In genomic region chr15:52040167-52040900, GRCh38 we compare ENCODE assay signal across 9 cellular contexts. TPM values are rescaled to one million over a fixed set of nuclear protein-coding genes. Genes with fewer than 3 reads are reported as not detected.
DNase-seq lines count a peak whose midpoint lies in the region; ATAC-seq and TF ChIP-seq lines count a peak whose summit lies in the region.
"Had no signal": no experiment of that assay in that cellular context is flagged by ENCODE, and none has a peak within 500 bp of the region (broad histone marks: within the 10 kb centered on the region; RNA-seq: fewer than 3 reads in every experiment).

No MANE protein-coding gene starts in this region.

- H3K27me3 ChIP-seq in WERI-Rb-1 (ENCODE audit: insufficient read depth, low read depth, severe bottlenecking) = no peaks in the 10 kb centered on the region

- intact Hi-C loops in activated CD4-positive, alpha-beta memory T cell treated with anti-CD3 and anti-CD28 coated beads for 36 hours (cut with micrococcal nuclease) = no loop called here
- intact Hi-C loops in activated CD8-positive, alpha-beta T cell treated with anti-CD3 and anti-CD28 coated beads for 36 hours (cut with micrococcal nuclease) = no loop called here

- H3K36me3 ChIP-seq in WERI-Rb-1 = no peaks in the 10 kb centered on the region

- CTCF ChIA-PET in activated CD4-positive, alpha-beta memory T cell treated with anti-CD3 and anti-CD28 coated beads, Interleukin-2, amount 10 ng/mL, durations not matched to agents 7 days and 5 days (lab: Charles Lee) = interaction anchor here (1.3 kb wide), 1 partner anchor 39 kb away, joined by 6 read pairs; no protein-coding TSS in a partner anchor
- CTCF ChIA-PET in activated CD4-positive, alpha-beta memory T cell treated with anti-CD3 and anti-CD28 coated beads for 36 hours (lab: Charles Lee) = interaction anchor here (1.1 to 1.3 kb wide), 3 partner anchors 15 to 39 kb away, joined by 3 read pairs; no protein-coding TSS in a partner anchor
- CTCF ChIA-PET in activated CD8-positive, alpha-beta T cell treated with anti-CD3 and anti-CD28 coated beads for 36 hours (lab: Charles Lee) = interaction anchor here (1.5 to 1.6 kb wide), 2 partner anchors 38 to 151 kb away, joined by 5 to 6 read pairs; no protein-coding TSS in a partner anchor

- H3K36me3 Mint-ChIP-seq in activated CD4-positive, alpha-beta memory T cell treated with anti-CD3 and anti-CD28 coated beads, Interleukin-2, amount 10 ng/mL, durations not matched to agents 7 days and 5 days (ENCODE audit: low read depth) = peaks cover 10% of the 10 kb centered on the region
- H3K36me3 Mint-ChIP-seq in activated CD4-positive, alpha-beta memory T cell treated with anti-CD3 and anti-CD28 coated beads for 36 hours = peaks cover 2% of the 10 kb centered on the region
- peaks cover 7% of the 10 kb centered on the region for H3K36me3 Mint-ChIP-seq in activated CD8-positive, alpha-beta T cell treated with anti-CD3 and anti-CD28 coated beads for 36 hours (ENCODE audit: low read depth)

- no peak for DNase-seq in activated CD4-positive, alpha-beta memory T cell treated with anti-CD3 and anti-CD28 coated beads, Interleukin-2, amount 10 ng/mL, durations not matched to agents 7 days and 5 days
- DNase-seq in activated CD4-positive, alpha-beta memory T cell treated with anti-CD3 and anti-CD28 coated beads for 36 hours = no peak
- DNase-seq in activated CD8-positive, alpha-beta T cell treated with anti-CD3 and anti-CD28 coated beads for 36 hours = no peak
- DNase-seq in iPS-NIHi7 (ENCODE audit: extremely low spot score) = peak; percentile 20
- DNase-seq in germinal center (ENCODE audit: low spot score) = no peak
- no peak for DNase-seq in stimulated activated naive CD4-positive, alpha-beta T cell (lab: John Stamatoyannopoulos, UW)
- DNase-seq in WERI-Rb-1 = no peak
- DNase-seq: activated CD8-positive, alpha-beta memory T cell treated with anti-CD3 and anti-CD28 coated beads for 24 hours had no signal

- no peak overlapping the region for H3K4me3 ChIP-seq in WERI-Rb-1 (ENCODE audit: low read depth, low read length)

- no peaks in the 10 kb centered on the region for H3K9me3 ChIP-seq in WERI-Rb-1 (ENCODE audit: severe bottlenecking)

- H3K4me1 Mint-ChIP-seq in activated CD4-positive, alpha-beta memory T cell treated with anti-CD3 and anti-CD28 coated beads, Interleukin-2, amount 10 ng/mL, durations not matched to agents 7 days and 5 days = peaks cover 42% of the 10 kb centered on the region
- peaks cover 56% of the 10 kb centered on the region for H3K4me1 Mint-ChIP-seq in activated CD4-positive, alpha-beta memory T cell treated with anti-CD3 and anti-CD28 coated beads for 36 hours (ENCODE audit: low read depth)
- H3K4me1 Mint-ChIP-seq in activated CD8-positive, alpha-beta T cell treated with anti-CD3 and anti-CD28 coated beads for 36 hours (ENCODE audit: low read depth) = peaks cover 55% of the 10 kb centered on the region

- H3K27ac Mint-ChIP-seq in activated CD4-positive, alpha-beta memory T cell treated with anti-CD3 and anti-CD28 coated beads, Interleukin-2, amount 10 ng/mL, durations not matched to agents 7 days and 5 days = peak overlapping the region; percentile 16
- H3K27ac Mint-ChIP-seq in activated CD4-positive, alpha-beta memory T cell treated with anti-CD3 and anti-CD28 coated beads for 36 hours = no peak overlapping the region
- H3K27ac Mint-ChIP-seq in activated CD8-positive, alpha-beta T cell treated with anti-CD3 and anti-CD28 coated beads for 36 hours = peak overlapping the region; percentile 63

- H3K9me3 Mint-ChIP-seq in activated CD4-positive, alpha-beta memory T cell treated with anti-CD3 and anti-CD28 coated beads, Interleukin-2, amount 10 ng/mL, durations not matched to agents 7 days and 5 days = no peaks in the 10 kb centered on the region
- H3K9me3 Mint-ChIP-seq in activated CD4-positive, alpha-beta memory T cell treated with anti-CD3 and anti-CD28 coated beads for 36 hours = no peaks in the 10 kb centered on the region
- no peaks in the 10 kb centered on the region for H3K9me3 Mint-ChIP-seq in activated CD8-positive, alpha-beta T cell treated with anti-CD3 and anti-CD28 coated beads for 36 hours

- no peak for TF ChIP-seq CTCF in activated CD8-positive, alpha-beta T cell treated with anti-CD3 and anti-CD28 coated beads for 36 hours (IDR thresholded peaks at IDR 0.05)
- TF ChIP-seq CTCF in WERI-Rb-1 (IDR thresholded peaks at IDR 0.05; ENCODE audit: low read depth, low read length) = no peak

- POLR2A ChIA-PET in activated CD4-positive, alpha-beta memory T cell treated with anti-CD3 and anti-CD28 coated beads, Interleukin-2, amount 10 ng/mL, durations not matched to agents 7 days and 5 days (lab: Charles Lee) = interaction anchor here (1.0 to 5.8 kb wide), 3 partner anchors 18 to 27 kb away, joined by 3 to 36 read pairs (median 3); no protein-coding TSS in a partner anchor
- POLR2A ChIA-PET in activated CD4-positive, alpha-beta memory T cell treated with anti-CD3 and anti-CD28 coated beads for 36 hours (lab: Charles Lee) = no interaction called here
- POLR2A ChIA-PET in activated CD8-positive, alpha-beta T cell treated with anti-CD3 and anti-CD28 coated beads for 36 hours (lab: Charles Lee) = interaction anchor here (0.9 kb wide), 1 partner anchor 22 kb away, joined by 3 read pairs; no protein-coding TSS in a partner anchor

- ATAC-seq in activated CD8-positive, alpha-beta T cell treated with anti-CD3 and anti-CD28 coated beads for 36 hours = no peak

- H3K27me3 Mint-ChIP-seq in activated CD4-positive, alpha-beta memory T cell treated with anti-CD3 and anti-CD28 coated beads, Interleukin-2, amount 10 ng/mL, durations not matched to agents 7 days and 5 days = no peaks in the 10 kb centered on the region
- H3K27me3 Mint-ChIP-seq in activated CD4-positive, alpha-beta memory T cell treated with anti-CD3 and anti-CD28 coated beads for 36 hours = no peaks in the 10 kb centered on the region
- H3K27me3 Mint-ChIP-seq in activated CD8-positive, alpha-beta T cell treated with anti-CD3 and anti-CD28 coated beads for 36 hours = no peaks in the 10 kb centered on the region

- H3K27ac ChIP-seq in temporal lobe (ENCODE audit: low read depth, low read length) (peak overlapping the region; percentile 73), WERI-Rb-1 (no peak overlapping the region)

- no peak overlapping the region for H3K4me3 Mint-ChIP-seq in activated CD4-positive, alpha-beta memory T cell treated with anti-CD3 and anti-CD28 coated beads, Interleukin-2, amount 10 ng/mL, durations not matched to agents 7 days and 5 days
- H3K4me3 Mint-ChIP-seq in activated CD4-positive, alpha-beta memory T cell treated with anti-CD3 and anti-CD28 coated beads for 36 hours = no peak overlapping the region
- H3K4me3 Mint-ChIP-seq in activated CD8-positive, alpha-beta T cell treated with anti-CD3 and anti-CD28 coated beads for 36 hours = no peak overlapping the region

RNA-seq across cellular contexts. Expression of gene MAPK6, which starts 21.3 kb away (rescaled TPM):
- 10 to 100 TPM; 44.9 to 47.9 TPM for total RNA-seq in activated CD4-positive, alpha-beta memory T cell treated with anti-CD3 and anti-CD28 coated beads, Interleukin-2, amount 10 ng/mL, durations not matched to agents 7 days and 5 days
- total RNA-seq in activated CD4-positive, alpha-beta memory T cell treated with anti-CD3 and anti-CD28 coated beads for 36 hours = 10 to 100 TPM; 39.9 to 40.8 TPM
- total RNA-seq in activated CD8-positive, alpha-beta T cell treated with anti-CD3 and anti-CD28 coated beads for 36 hours = 10 to 100 TPM; 40.5 to 42.2 TPM
- total RNA-seq in temporal lobe = 64.2 TPM
